9 cellular contexts compared by ENCODE assay signal in genomic region chr1:231460614-231461013, GRCh38.
DNase-seq lines count a peak whose midpoint lies in the region; ATAC-seq and TF ChIP-seq lines count a peak whose summit lies in the region.
"Had no signal": no experiment of that assay in that cellular context is flagged by ENCODE, and none has a peak within 500 bp of the region (broad histone marks: within the 10 kb centered on the region; RNA-seq: fewer than 3 reads in every experiment).

No MANE protein-coding gene starts in this region.

- no peak for TF ChIP-seq POLR2A in NB4 (IDR thresholded peaks at IDR 0.05; ENCODE audit: extremely low read depth, insufficient read length)

- no peak for TF ChIP-seq CTCF in NB4 (IDR thresholded peaks at IDR 0.05; ENCODE audit: low read depth, low read length)

- no peak overlapping the region for H3K4me3 ChIP-seq in NB4 (ENCODE audit: low read depth, low read length)
- H3K4me3 ChIP-seq: A549 had no signal

- no peak for ATAC-seq in GM21367 (IDR thresholded peaks at IDR 0.05; ENCODE audit: unreplicated experiment)
- ATAC-seq: A549 had no signal

- peak; percentile 31 for DNase-seq in activated CD4-positive, CD25-positive, alpha-beta regulatory T cell treated with anti-CD3 and anti-CD28 coated beads, Interleukin-2, amount 50 U/mL, for 16 hours (ENCODE audit: low read depth, low spot score)
- no peak for DNase-seq in activated CD4-positive, CD25-positive, alpha-beta regulatory T cell treated with anti-CD3 and anti-CD28 coated beads, Interleukin-2, amount 50 U/mL, for 72 hours
- DNase-seq in NB4 (ENCODE audit: low read depth) (peak; percentile 94), EL (no peak), inferior parietal cortex (ENCODE audit: extremely low spot score) (no peak)
- peak; percentile 78 for DNase-seq in activated effector memory CD4-positive, alpha-beta T cell treated with anti-CD3 and anti-CD28 coated beads, Interleukin-2, amount 50 U/mL, for 16 hours
- DNase-seq in stimulated activated CD4-positive, alpha-beta T cell treated with anti-CD3 and anti-CD28 coated beads, TNF-alpha, amount 100 ng/mL, for 4 hours (ENCODE audit: low read depth in 3 of 3), result peak in 2 of 3 experiments; percentile 9 to 35

Comparison
In these comparisons a context has a peak if more than half of its experiments do, and no peak if none do; other contexts are left out.
1. DNase-seq: peak in activated CD4-positive, CD25-positive, alpha-beta regulatory T cell treated with anti-CD3 and anti-CD28 coated beads, Interleukin-2, amount 50 U/mL, for 16 hours (single experiment), NB4 (single experiment), activated effector memory CD4-positive, alpha-beta T cell treated with anti-CD3 and anti-CD28 coated beads, Interleukin-2, amount 50 U/mL, for 16 hours (single experiment) and stimulated activated CD4-positive, alpha-beta T cell treated with anti-CD3 and anti-CD28 coated beads, TNF-alpha, amount 100 ng/mL, for 4 hours (2 of 3); none in activated CD4-positive, CD25-positive, alpha-beta regulatory T cell treated with anti-CD3 and anti-CD28 coated beads, Interleukin-2, amount 50 U/mL, for 72 hours (single experiment), EL (single experiment) and inferior parietal cortex (single experiment).